ENCODE assay signal across 1 cellular context in genomic region chr1:157595356-157595755, GRCh38.
TF ChIP-seq lines count a peak whose summit lies in the region.

No MANE protein-coding gene starts in this region.

TF ChIP-seq in GM12878, 131 proteins besides CTCF, POLR2A, EP300 and RAD21 (continued from another document and continues in another):
- no peak for TF ChIP-seq CEBPZ (IDR thresholded peaks at IDR 0.05; ENCODE audit: low read depth, low read length)
- TF ChIP-seq PKNOX1 (IDR thresholded peaks at IDR 0.05), result no peak
- TF ChIP-seq SMARCA5 (IDR thresholded peaks at IDR 0.05), result no peak
- TF ChIP-seq RCOR1 (conservative IDR thresholded peaks at IDR 0.05; ENCODE audit: low read depth, low read length), result no peak
- peak; percentile 91 to 92 for TF ChIP-seq IKZF2 (IDR thresholded peaks at IDR 0.05)
- TF ChIP-seq REST (IDR thresholded peaks at IDR 0.05; ENCODE audit: low read depth, low read length), result no peak
- TF ChIP-seq USF2 (IDR thresholded peaks at IDR 0.05; ENCODE audit: borderline replicate concordance, low read depth, low read length), result no peak
- TF ChIP-seq TCF7 (IDR thresholded peaks at IDR 0.05; ENCODE audit: borderline replicate concordance), result peak; percentile 41; the same call in 1 of the 2 replicates
- no peak for TF ChIP-seq SREBF2 (IDR thresholded peaks at IDR 0.05; ENCODE audit: low read length)
- peak; percentile 51; the same call in 1 of the 2 replicates for TF ChIP-seq GABPA (IDR thresholded peaks at IDR 0.05; ENCODE audit: low read depth)
- 0 out of 2 replicates have a peak, but pooled peaks have one; percentile 23 for TF ChIP-seq TARDBP (IDR thresholded peaks at IDR 0.05; ENCODE audit: borderline replicate concordance)
- TF ChIP-seq IRF4 (IDR thresholded peaks at IDR 0.05; ENCODE audit: low read depth, low read length), result peak; percentile 83; the same call in 1 of the 2 replicates
- TF ChIP-seq BMI1 (IDR thresholded peaks at IDR 0.05; ENCODE audit: borderline replicate concordance), result peak; percentile 69; the same call in 1 of the 2 replicates
- no peak for TF ChIP-seq STAT3 (IDR thresholded peaks at IDR 0.05; ENCODE audit: low read depth, low read length)
- TF ChIP-seq MYB (IDR thresholded peaks at IDR 0.05; ENCODE audit: borderline replicate concordance, low read depth, low read length), result peak; percentile 38; the same call in 1 of the 2 replicates
- 0 out of 2 replicates have a peak, but pooled peaks have one; percentile 35 for TF ChIP-seq CBX5 (IDR thresholded peaks at IDR 0.05; ENCODE audit: low read depth)
- TF ChIP-seq YBX1 (IDR thresholded peaks at IDR 0.05), result no peak
- no peak for TF ChIP-seq HSF1 (IDR thresholded peaks at IDR 0.05; ENCODE audit: low read depth, low read length)
- TF ChIP-seq RB1 (IDR thresholded peaks at IDR 0.05; ENCODE audit: borderline replicate concordance), result no peak
- TF ChIP-seq RAD51 (IDR thresholded peaks at IDR 0.05), result no peak
- no peak for TF ChIP-seq RELA (IDR thresholded peaks at IDR 0.05; ENCODE audit: borderline replicate concordance, partially characterized antibody)
- TF ChIP-seq ZNF687 (IDR thresholded peaks at IDR 0.05), result no peak
- no peak for TF ChIP-seq FOS (IDR thresholded peaks at IDR 0.05; ENCODE audit: borderline replicate concordance, extremely low read depth, insufficient read length)
- no peak for TF ChIP-seq BCLAF1 (IDR thresholded peaks at IDR 0.05)
- TF ChIP-seq CEBPB (IDR thresholded peaks at IDR 0.05; ENCODE audit: borderline replicate concordance in 1 of 2, low read depth in 2 of 2, low read length in 2 of 2), result peak in 1 of 2 experiments; percentile 70; a peak in 1 of 4 replicates
- TF ChIP-seq SREBF1 (IDR thresholded peaks at IDR 0.05; ENCODE audit: low read length), result no peak
- TF ChIP-seq SP1 (IDR thresholded peaks at IDR 0.05; ENCODE audit: low read depth, low read length), result peak; percentile 56
- TF ChIP-seq GATAD2B (conservative IDR thresholded peaks at IDR 0.05; ENCODE audit: low read depth), result peak; percentile 60; the same call in 1 of the 2 replicates
- peak; percentile 74 for TF ChIP-seq CREM (IDR thresholded peaks at IDR 0.05; ENCODE audit: low read depth)
- no peak for TF ChIP-seq E4F1 (IDR thresholded peaks at IDR 0.05; ENCODE audit: borderline replicate concordance, partially characterized antibody)
- no peak for TF ChIP-seq USF1 (IDR thresholded peaks at IDR 0.05; ENCODE audit: borderline replicate concordance, extremely low read length, insufficient read depth, low read depth, low read length)
